ENCODE assay signal across 16 cellular contexts in the genomic region with DNA sequence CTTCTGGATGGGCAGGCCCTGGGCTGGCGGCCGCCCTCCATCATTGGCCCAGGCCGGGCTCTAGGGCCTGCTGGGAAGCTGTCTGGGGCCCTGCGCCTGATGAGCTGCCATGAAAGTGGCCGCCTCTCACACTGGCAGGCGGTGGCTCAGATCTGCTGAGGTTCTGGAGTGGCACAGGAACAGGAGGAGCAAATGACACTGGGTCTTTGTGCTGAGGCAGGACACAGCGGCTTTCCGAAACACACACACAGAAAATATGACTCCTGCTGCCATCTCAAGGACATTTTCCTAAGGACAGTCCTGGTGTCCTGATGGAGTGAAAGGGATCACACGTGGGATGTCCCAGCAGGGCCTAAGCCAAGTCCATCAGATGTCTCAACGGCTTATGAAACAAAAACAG.
"Had no signal": no experiment of that assay in that cellular context is flagged by ENCODE, and none has a peak within 500 bp of the region (broad histone marks: within the 10 kb centered on the region; RNA-seq: fewer than 3 reads in every experiment).

No MANE protein-coding gene starts in this region.

- H3K4me3 Mint-ChIP-seq: activated CD4-positive, alpha-beta memory T cell treated with anti-CD3 and anti-CD28 coated beads, Interleukin-2, amount 10 ng/mL, durations not matched to agents 7 days and 5 days; activated naive CD4-positive, alpha-beta T cell treated with anti-CD3 and anti-CD28 coated beads for 36 hours; activated T-helper 1 cell treated with anti-CD3 and anti-CD28 coated beads, Interleukin-12 subunit alpha, Interleukin-12 subunit beta, Interleukin-2, Interleukin-4 antibody, amounts not matched to agents 30 ng/mL and 10 ng/mL and 1 ng/mL, durations not matched to agents 14 hours and 24 hours and 36 hours; nephron progenitor cell had no signal

- ATAC-seq: pancreas had no signal

- H3K4me1 Mint-ChIP-seq: activated CD4-positive, alpha-beta memory T cell treated with anti-CD3 and anti-CD28 coated beads, Interleukin-2, amount 10 ng/mL, durations not matched to agents 7 days and 5 days; nephron progenitor cell had no signal

- H3K9me3 Mint-ChIP-seq: activated CD4-positive, alpha-beta memory T cell treated with anti-CD3 and anti-CD28 coated beads, Interleukin-2, amount 10 ng/mL, durations not matched to agents 7 days and 5 days; activated naive CD4-positive, alpha-beta T cell treated with anti-CD3 and anti-CD28 coated beads for 36 hours; activated T-helper 1 cell treated with anti-CD3 and anti-CD28 coated beads, Interleukin-12 subunit alpha, Interleukin-12 subunit beta, Interleukin-2, Interleukin-4 antibody, amounts not matched to agents 30 ng/mL and 10 ng/mL and 1 ng/mL, durations not matched to agents 14 hours and 24 hours and 36 hours; nephron progenitor cell had no signal

- H3K4me3 ChIP-seq: left ventricle myocardium inferior, pancreas, SJSA1 had no signal

- H3K27me3 Mint-ChIP-seq: activated CD4-positive, alpha-beta memory T cell treated with anti-CD3 and anti-CD28 coated beads, Interleukin-2, amount 10 ng/mL, durations not matched to agents 7 days and 5 days had no signal

- DNase-seq: activated CD4-positive, alpha-beta memory T cell treated with anti-CD3 and anti-CD28 coated beads, Interleukin-2, amount 10 ng/mL, durations not matched to agents 7 days and 5 days; activated CD4-positive, alpha-beta T cell treated with anti-CD3 and anti-CD28 coated beads for 1 hour; activated CD8-positive, alpha-beta memory T cell treated with anti-CD3 and anti-CD28 coated beads, Interleukin-2, amount 50 U/mL, for 4 hours; activated naive CD4-positive, alpha-beta T cell treated with anti-CD3 and anti-CD28 coated beads for 36 hours; central memory CD4-positive, alpha-beta T cell; dermis blood vessel endothelial cell; left ventricle myocardium inferior; mesendoderm; nephron progenitor cell; retina; T-helper 9 cell; trophoblast cell had no signal

- H3K27ac Mint-ChIP-seq: activated CD4-positive, alpha-beta memory T cell treated with anti-CD3 and anti-CD28 coated beads, Interleukin-2, amount 10 ng/mL, durations not matched to agents 7 days and 5 days; activated naive CD4-positive, alpha-beta T cell treated with anti-CD3 and anti-CD28 coated beads for 36 hours had no signal

- H3K27ac ChIP-seq: left ventricle myocardium inferior, pancreas, SJSA1 had no signal

- H3K9me3 ChIP-seq: left ventricle myocardium inferior, pancreas, SJSA1 had no signal

- H3K4me1 ChIP-seq: left ventricle myocardium inferior, pancreas, SJSA1 had no signal

- FAIRE-seq: islet of Langerhans, pancreas had no signal

- H3K27me3 ChIP-seq: pancreas, SJSA1 had no signal

- H3K36me3 ChIP-seq: left ventricle myocardium inferior, SJSA1 had no signal
